In the genomic region with DNA sequence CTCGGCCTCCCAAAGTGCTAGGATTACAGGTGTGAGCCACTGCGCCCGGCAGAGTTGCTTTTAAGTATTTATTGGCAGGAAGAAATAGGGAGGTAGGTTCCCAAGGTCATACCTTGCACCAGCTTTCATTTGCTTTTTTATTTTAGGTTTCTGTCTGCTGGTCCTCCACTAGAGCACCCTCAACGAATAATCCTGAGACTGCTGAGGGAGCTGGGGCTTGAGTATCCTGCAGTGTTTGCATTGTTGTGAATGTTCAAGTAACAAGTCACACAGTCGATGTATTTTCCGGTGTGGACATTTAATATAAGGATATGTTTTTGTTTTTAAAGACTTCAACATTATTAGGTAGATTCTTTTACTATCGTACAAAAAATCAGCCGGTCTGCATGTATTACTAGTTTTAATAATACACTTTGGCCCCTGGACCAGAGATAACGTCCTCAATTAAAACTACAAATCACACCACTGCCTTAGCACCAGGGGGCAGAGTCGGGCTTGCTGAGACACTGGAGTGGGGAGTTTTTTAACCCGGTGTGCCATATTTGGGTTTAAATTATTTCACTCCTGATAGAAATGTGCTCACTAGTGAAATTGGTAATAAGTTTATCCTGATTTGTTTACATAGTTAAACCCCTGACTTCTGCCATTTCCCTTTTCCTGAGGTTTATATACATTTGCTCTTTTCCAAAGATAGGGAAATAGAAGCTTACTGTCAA, we compare ENCODE assay signal across 8 cellular contexts. TPM values are rescaled to one million over a fixed set of nuclear protein-coding genes. Genes with fewer than 3 reads are reported as not detected.
DNase-seq lines count a peak whose midpoint lies in the region; ATAC-seq, FAIRE-seq and TF ChIP-seq lines count a peak whose summit lies in the region.

No MANE protein-coding gene starts in this region.

- H3K36me3 ChIP-seq in psoas muscle (ENCODE audit: insufficient read depth in 1 of 2, low read depth in 1 of 2), result no peaks in the 10 kb centered on the region

- H3K4me3 ChIP-seq in fibroblast of villous mesenchyme (ENCODE audit: low read depth, low read length) (no peak overlapping the region), psoas muscle (no peak overlapping the region)

- H3K4me1 ChIP-seq in psoas muscle, result peaks cover 52% of the 10 kb centered on the region

- H3K4me1 Mint-ChIP-seq in T-helper 2 cell treated with Interferon-gamma antibody and Interleukin-4, amounts not matched to agents 5 μg/mL and 100 μg/mL, for 36 hours (ENCODE audit: low read depth), result peaks cover 13% of the 10 kb centered on the region

- H3K9me3 ChIP-seq in psoas muscle, result no peaks in the 10 kb centered on the region

- peak; percentile 32 for DNase-seq in COLO829 (ENCODE audit: low spot score)
- peak; percentile 20 for DNase-seq in GM18507 (ENCODE audit: extremely low spot score, insufficient read length, low read depth)
- peak; percentile 70 for DNase-seq in HT-29 (ENCODE audit: low spot score)
- peak; percentile 23 for DNase-seq in T-helper 2 cell treated with Interferon-gamma antibody and Interleukin-4, amounts not matched to agents 5 μg/mL and 100 μg/mL, for 36 hours (ENCODE audit: low spot score)
- DNase-seq in fibroblast of villous mesenchyme (ENCODE audit: low read depth), result peak; percentile 49
- peak in 1 of 2 donors; percentile 23 for DNase-seq in psoas muscle
- DNase-seq in NCI-H187 treated with DMSO at 0.1 percent for 48 hours (lab: John Stamatoyannopoulos, UW), result no peak
- DNase-seq in NCI-H2029 (lab: John Stamatoyannopoulos, UW), result no peak

- ATAC-seq in psoas muscle, result no peak

- H3K27me3 ChIP-seq in psoas muscle (ENCODE audit: insufficient read depth in 3 of 3, low read length in 2 of 3), result no peaks in the 10 kb centered on the region

- H3K4me3 Mint-ChIP-seq in T-helper 2 cell treated with Interferon-gamma antibody and Interleukin-4, amounts not matched to agents 5 μg/mL and 100 μg/mL, for 36 hours, result no peak overlapping the region

- no peaks in the 10 kb centered on the region for H3K9me3 Mint-ChIP-seq in T-helper 2 cell treated with Interferon-gamma antibody and Interleukin-4, amounts not matched to agents 5 μg/mL and 100 μg/mL, for 36 hours

- peak; percentile 67 for TF ChIP-seq CTCF in fibroblast of villous mesenchyme (IDR thresholded peaks at IDR 0.05; ENCODE audit: insufficient read depth, low read depth, low read length)
- TF ChIP-seq CTCF in psoas muscle (IDR thresholded peaks at IDR 0.05), result peak; percentile 44

- intact Hi-C loops in psoas muscle (cut with DNase I), result loop anchor here (10.0 kb wide), 2 partner anchors 399 to 489 kb away; a partner anchor contains a TSS

- H3K27me3 Mint-ChIP-seq in T-helper 2 cell treated with Interferon-gamma antibody and Interleukin-4, amounts not matched to agents 5 μg/mL and 100 μg/mL, for 36 hours (ENCODE audit: low read depth), result no peaks in the 10 kb centered on the region

- H3K27ac Mint-ChIP-seq in T-helper 2 cell treated with Interferon-gamma antibody and Interleukin-4, amounts not matched to agents 5 μg/mL and 100 μg/mL, for 36 hours, result no peak overlapping the region

- 60 to 69% (median 65%) methylated on average over 11 of the region's 11 CpGs for whole genome bisulfite sequencing in psoas muscle, 3 donors

- peaks cover 3% of the 10 kb centered on the region for H3K36me3 Mint-ChIP-seq in T-helper 2 cell treated with Interferon-gamma antibody and Interleukin-4, amounts not matched to agents 5 μg/mL and 100 μg/mL, for 36 hours (ENCODE audit: low read depth)

- no peak overlapping the region for H3K27ac ChIP-seq in psoas muscle

- FAIRE-seq in GM18507 (lab: Jason Lieb, UNC), result peak; percentile 73

RNA-seq across cellular contexts. Expression of a gene that starts 11.6 kb away (rescaled TPM):
- total RNA-seq in HT-29 (2014; rRNA removed; shearing (Covaris generic)), result 19.4 and 22.5 TPM in 2 replicates
- total RNA-seq in fibroblast of villous mesenchyme (23.3 and 24.2 TPM in 2 replicates), psoas muscle (10 to 100 TPM; 30.9 to 47.6 (median 38.8) TPM)
- 100 to 1,000 TPM in 1 of 3 donors, 10 to 100 TPM in 2; 51.6 to 100 (median 59.0) TPM for polyA plus RNA-seq in psoas muscle

Comparison
In these comparisons a context has a peak if more than half of its experiments do, and no peak if none do; other contexts are left out.
1. DNase-seq: peak in COLO829 (single experiment), GM18507 (single experiment), HT-29 (single experiment), T-helper 2 cell treated with Interferon-gamma antibody and Interleukin-4, amounts not matched to agents 5 μg/mL and 100 μg/mL, for 36 hours (single experiment) and fibroblast of villous mesenchyme (single experiment); none in NCI-H187 treated with DMSO at 0.1 percent for 48 hours (single experiment) and NCI-H2029 (single experiment).